1 cellular context compared by ENCODE assay signal in the genomic region with DNA sequence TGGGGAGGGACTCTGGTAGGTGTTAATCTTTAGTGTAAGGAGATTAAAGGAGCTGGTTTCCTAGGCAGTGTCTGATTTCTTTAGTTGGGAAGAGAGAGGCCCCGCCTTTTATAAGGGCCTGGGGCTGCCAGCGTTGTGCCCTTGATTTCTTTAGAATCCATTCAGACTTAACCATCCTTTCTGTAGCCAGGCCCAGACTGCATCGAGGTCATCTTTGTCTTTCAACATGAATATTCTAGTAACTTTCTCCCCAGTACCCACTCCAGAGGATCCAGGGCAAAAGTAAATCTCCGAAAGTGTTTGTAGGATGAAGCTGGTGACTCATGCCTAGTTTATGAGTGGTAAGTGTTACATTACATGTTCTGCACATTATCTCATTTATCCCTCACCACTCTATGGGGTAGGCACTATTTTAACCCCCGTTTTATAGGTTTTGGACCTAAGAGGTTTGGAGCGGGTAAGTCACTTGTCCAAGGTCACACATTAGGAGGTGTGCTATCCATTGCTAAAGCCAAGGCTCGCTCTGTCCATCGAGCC.
TF ChIP-seq lines count a peak whose summit lies in the region.

No MANE protein-coding gene starts in this region.

TF ChIP-seq in HCT116, 20 proteins besides CTCF, POLR2A, EP300 and RAD21 (continued from another document):
- TF ChIP-seq, protein P1, sequence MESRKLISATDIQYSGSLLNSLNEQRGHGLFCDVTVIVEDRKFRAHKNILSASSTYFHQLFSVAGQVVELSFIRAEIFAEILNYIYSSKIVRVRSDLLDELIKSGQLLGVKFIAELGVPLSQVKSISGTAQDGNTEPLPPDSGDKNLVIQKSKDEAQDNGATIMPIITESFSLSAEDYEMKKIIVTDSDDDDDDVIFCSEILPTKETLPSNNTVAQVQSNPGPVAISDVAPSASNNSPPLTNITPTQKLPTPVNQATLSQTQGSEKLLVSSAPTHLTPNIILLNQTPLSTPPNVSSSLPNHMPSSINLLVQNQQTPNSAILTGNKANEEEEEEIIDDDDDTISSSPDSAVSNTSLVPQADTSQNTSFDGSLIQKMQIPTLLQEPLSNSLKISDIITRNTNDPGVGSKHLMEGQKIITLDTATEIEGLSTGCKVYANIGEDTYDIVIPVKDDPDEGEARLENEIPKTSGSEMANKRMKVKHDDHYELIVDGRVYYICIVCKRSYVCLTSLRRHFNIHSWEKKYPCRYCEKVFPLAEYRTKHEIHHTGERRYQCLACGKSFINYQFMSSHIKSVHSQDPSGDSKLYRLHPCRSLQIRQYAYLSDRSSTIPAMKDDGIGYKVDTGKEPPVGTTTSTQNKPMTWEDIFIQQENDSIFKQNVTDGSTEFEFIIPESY (IDR thresholded peaks at IDR 0.05; ENCODE audit: extremely low read depth, insufficient replicate concordance, low read length) = no peak
- no peak for TF ChIP-seq SRF (IDR thresholded peaks at IDR 0.05; ENCODE audit: low read depth)
- no peak for TF ChIP-seq CEBPB (IDR thresholded peaks at IDR 0.05; ENCODE audit: low read depth)
- TF ChIP-seq EZH2 (IDR thresholded peaks at IDR 0.05) = no peak
- TF ChIP-seq YY1 (IDR thresholded peaks at IDR 0.05; ENCODE audit: extremely low read depth, insufficient replicate concordance, low read depth, low read length) = no peak
- no peak for TF ChIP-seq CBX3 (IDR thresholded peaks at IDR 0.05; ENCODE audit: low read depth)
- no peak for TF ChIP-seq ELF1 (IDR thresholded peaks at IDR 0.05; ENCODE audit: borderline replicate concordance, low read depth)
